In the genomic region with DNA sequence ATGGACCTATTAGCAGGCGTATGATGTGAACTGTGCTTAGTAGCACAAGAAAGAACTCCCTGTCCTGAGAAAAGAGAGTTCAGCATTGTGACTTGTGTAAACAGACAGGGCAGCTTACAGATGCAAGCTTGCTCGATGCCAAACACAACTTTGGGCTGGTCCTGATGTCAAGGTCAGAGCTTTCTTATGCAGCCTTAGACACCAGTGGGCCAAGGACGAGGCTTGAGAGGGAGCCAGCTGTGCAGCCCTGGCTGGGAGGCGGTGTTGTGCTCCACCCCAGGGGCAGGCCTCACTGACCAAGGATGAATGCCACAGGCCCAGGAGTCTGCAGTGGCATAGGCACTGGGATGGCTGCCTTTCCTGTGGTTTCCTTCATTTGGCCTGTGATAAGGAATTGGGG, we compare ENCODE assay signal across 14 cellular contexts. TPM values are rescaled to one million over a fixed set of nuclear protein-coding genes. Genes with fewer than 3 reads are reported as not detected.
A peak's percentile ranks its signal among the peaks of the same experiment; 100 is the strongest.
DNase-seq lines count a peak whose midpoint lies in the region; ATAC-seq and TF ChIP-seq lines count a peak whose summit lies in the region.
"Had no signal": no experiment of that assay in that cellular context is flagged by ENCODE, and none has a peak within 500 bp of the region (broad histone marks: within the 10 kb centered on the region; RNA-seq: fewer than 3 reads in every experiment).

No MANE protein-coding gene starts in this region.

- peaks cover 23% of the 10 kb centered on the region for H3K4me1 Mint-ChIP-seq in endodermal cell

- no peaks in the 10 kb centered on the region for H3K9me3 Mint-ChIP-seq in endodermal cell

- ATAC-seq in GM19328 (IDR thresholded peaks at IDR 0.05; ENCODE audit: unreplicated experiment): no peak

- H3K4me1 ChIP-seq in endodermal cell (ENCODE audit: control insufficient read depth, insufficient read depth, low read length) (peaks cover 6% of the 10 kb centered on the region), Karpas-422 (ENCODE audit: low read length) (no peaks in the 10 kb centered on the region)
- no peaks in the 10 kb centered on the region for H3K4me1 ChIP-seq in effector memory CD4-positive, alpha-beta T cell (ENCODE audit: control insufficient read depth, insufficient read depth, low read length, poor library complexity, severe bottlenecking)

- H2AFZ ChIP-seq in Karpas-422 (ENCODE audit: low read length): no peak overlapping the region

- no peak overlapping the region for H3K4me2 ChIP-seq in Karpas-422 (ENCODE audit: low read depth, low read length, poor library complexity, severe bottlenecking)

- H3K9me3 ChIP-seq in endodermal cell (ENCODE audit: control insufficient read depth, low read length): no peaks in the 10 kb centered on the region
- H3K9me3 ChIP-seq in effector memory CD4-positive, alpha-beta T cell (ENCODE audit: control insufficient read depth, low read length): no peaks in the 10 kb centered on the region
- no peaks in the 10 kb centered on the region for H3K9me3 ChIP-seq in Karpas-422 (ENCODE audit: low read length)
- H3K9me3 ChIP-seq: Caco-2 had no signal

- no peaks in the 10 kb centered on the region for H3K9me2 ChIP-seq in Karpas-422 (replicated peaks; ENCODE audit: insufficient read depth, low read length)

- H3K27ac ChIP-seq in endodermal cell (ENCODE audit: low read depth, low read length) (no peak overlapping the region), Karpas-422 (ENCODE audit: low read length) (no peak overlapping the region)
- no peak overlapping the region for H3K27ac ChIP-seq in effector memory CD4-positive, alpha-beta T cell (ENCODE audit: insufficient read depth, low read length, poor library complexity, severe bottlenecking)

- H4K20me1 ChIP-seq in Karpas-422 (ENCODE audit: insufficient read depth, low read depth, low read length): peaks cover 40% of the 10 kb centered on the region

- no peak overlapping the region for H3K4me3 ChIP-seq in endodermal cell (ENCODE audit: low read length)
- no peak overlapping the region for H3K4me3 ChIP-seq in effector memory CD4-positive, alpha-beta T cell (ENCODE audit: insufficient read depth, low read depth, low read length, poor library complexity, severe bottlenecking)
- H3K4me3 ChIP-seq in Karpas-422 (ENCODE audit: low read length): no peak overlapping the region

- H3K27me3 Mint-ChIP-seq in endodermal cell (ENCODE audit: insufficient read depth): no peaks in the 10 kb centered on the region

- WGBS in endodermal cell (ENCODE audit: insufficient coverage in 1 of 2, insufficient read length in 1 of 2), 2 experiments: 94 to 95% methylated on average over 3 to 4 of the region's 4 CpGs

- no peak overlapping the region for H3K4me3 Mint-ChIP-seq in endodermal cell

- H3K36me3 Mint-ChIP-seq in endodermal cell (ENCODE audit: low read depth): peaks cover 78% of the 10 kb centered on the region

- H3K27me3 ChIP-seq in endodermal cell (ENCODE audit: control insufficient read depth, insufficient read depth, low read length, poor library complexity, severe bottlenecking) (no peaks in the 10 kb centered on the region), Karpas-422 (ENCODE audit: low read length) (no peaks in the 10 kb centered on the region)
- no peaks in the 10 kb centered on the region for H3K27me3 ChIP-seq in effector memory CD4-positive, alpha-beta T cell (replicated peaks; ENCODE audit: control insufficient read depth, insufficient read depth, low read length, poor library complexity, severe bottlenecking)

- DNase-seq in C1 segment of cervical spinal cord (lab: John Stamatoyannopoulos, UW) (peak in 8 of 14 donors; percentile 8 to 68 (median 36)), endodermal cell (peak; percentile 25), medulla oblongata (ENCODE audit: extremely low spot score) (peak; percentile 67), Karpas-422 (no peak), D341Med (ENCODE audit: low spot score) (no peak)
- DNase-seq in stimulated activated CD8-positive, alpha-beta memory T cell treated with anti-CD3 and anti-CD28 coated beads, Interleukin-4, amount 100 ng/mL, for 48 hours: peak; percentile 10
- no peak for DNase-seq in effector memory CD4-positive, alpha-beta T cell
- DNase-seq: Caco-2; GOT3; NCI-H2171 treated with DMSO at 0.1 percent for 48 hours; SIG-M5; stimulated activated CD4-positive, alpha-beta T cell treated with anti-CD3 and anti-CD28 coated beads, Interleukin-2, amount 100 ng/mL, for 24 hours; T1000 had no signal

- H3K36me3 ChIP-seq in endodermal cell (ENCODE audit: control insufficient read depth, insufficient read depth, low read length): peaks cover 89% of the 10 kb centered on the region
- H3K36me3 ChIP-seq in effector memory CD4-positive, alpha-beta T cell (ENCODE audit: control insufficient read depth, insufficient read depth, low read length): peaks cover 72% of the 10 kb centered on the region
- peaks cover 83% of the 10 kb centered on the region for H3K36me3 ChIP-seq in Karpas-422 (ENCODE audit: insufficient read depth, low read length)

- TF ChIP-seq CTCF in endodermal cell (conservative IDR thresholded peaks at IDR 0.05): no peak

- H3K79me2 ChIP-seq in Karpas-422 (ENCODE audit: low read length): peaks cover 94% of the 10 kb centered on the region

- no peak overlapping the region for H3K27ac Mint-ChIP-seq in endodermal cell

- H3K9ac ChIP-seq in endodermal cell (ENCODE audit: extremely low read depth, low read length, poor library complexity, severe bottlenecking): no peak overlapping the region
- H3K9ac ChIP-seq in Karpas-422 (ENCODE audit: low read length): no peak overlapping the region

RNA-seq across cellular contexts. Expression of a gene that starts 35.4 kb away (rescaled TPM):
- 10 to 100 TPM; 48.5 to 50.8 TPM for total RNA-seq in endodermal cell
- polyA plus RNA-seq in endodermal cell (2013, experiment 1 of 2): 29.2 TPM
- 23.9 TPM for polyA plus RNA-seq in endodermal cell (2013, experiment 2 of 2)
- total RNA-seq in Karpas-422 (2014; rRNA removed; shearing (Covaris generic); ENCODE audit: low replicate concordance): 31.5 and 43.0 TPM in 2 replicates

Comparison
In these comparisons a context has a peak if more than half of its experiments do, and no peak if none do; other contexts are left out.
1. DNase-seq: peak in C1 segment of cervical spinal cord (8 of 14), endodermal cell (single experiment), medulla oblongata (single experiment) and stimulated activated CD8-positive, alpha-beta memory T cell treated with anti-CD3 and anti-CD28 coated beads, Interleukin-4, amount 100 ng/mL, for 48 hours (single experiment); none in effector memory CD4-positive, alpha-beta T cell (0 of 3), Karpas-422 (single experiment) and D341Med (single experiment).